In the genomic region with DNA sequence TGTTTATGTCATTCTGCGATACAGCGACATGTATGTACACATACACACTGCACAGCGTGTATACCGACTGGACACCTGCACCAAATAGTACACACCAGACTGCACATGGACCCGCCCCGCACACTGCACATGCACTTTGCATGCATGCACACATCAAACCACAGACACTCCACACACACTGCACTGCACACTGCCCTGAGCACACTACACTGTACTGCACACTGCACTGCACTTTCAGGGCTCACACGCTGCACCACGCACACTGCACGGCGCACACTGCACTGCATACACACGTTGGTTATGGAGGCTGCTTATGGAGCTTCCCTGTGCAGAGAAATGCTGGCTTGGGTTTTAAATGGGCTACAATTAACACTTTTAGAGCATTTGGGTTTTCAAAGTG, we compare ENCODE assay signal across 11 cellular contexts. TPM values are rescaled to one million over a fixed set of nuclear protein-coding genes. Genes with fewer than 3 reads are reported as not detected.
A peak's percentile ranks its signal among the peaks of the same experiment; 100 is the strongest.
DNase-seq lines count a peak whose midpoint lies in the region; ATAC-seq, FAIRE-seq and TF ChIP-seq lines count a peak whose summit lies in the region.
"Had no signal": no experiment of that assay in that cellular context is flagged by ENCODE, and none has a peak within 500 bp of the region (broad histone marks: within the 10 kb centered on the region; RNA-seq: fewer than 3 reads in every experiment).

No MANE protein-coding gene starts in this region.

- DNase-seq in GM12891 (ENCODE audit: insufficient read length, low spot score) (no peak), PC-3 (no peak), esophagus squamous epithelium (lab: John Stamatoyannopoulos, UW) (no peak), posterior vena cava (ENCODE audit: low spot score) (peak; percentile 69), DMS 273 (lab: John Stamatoyannopoulos, UW; ENCODE audit: unreplicated experiment) (no peak), A172 (ENCODE audit: low spot score) (no peak)
- DNase-seq: activated CD4-positive, CD25-positive, alpha-beta regulatory T cell treated with anti-CD3 and anti-CD28 coated beads, Interleukin-2, amount 50 U/mL, for 72 hours; OCI-M1 had no signal

- H3K9me3 ChIP-seq in PC-3 (ENCODE audit: low read length) (no peaks in the 10 kb centered on the region), esophagus squamous epithelium (no peaks in the 10 kb centered on the region)
- H3K9me3 ChIP-seq: ovary had no signal

- no peaks in the 10 kb centered on the region for H3K36me3 ChIP-seq in PC-3 (ENCODE audit: low read depth, low read length)
- no peaks in the 10 kb centered on the region for H3K36me3 ChIP-seq in esophagus squamous epithelium
- H3K36me3 ChIP-seq: ovary had no signal

- no peaks in the 10 kb centered on the region for H3F3A ChIP-seq in PC-3 (ENCODE audit: low read length, unreplicated experiment)

- no peak for TF ChIP-seq CTCF in PC-3 (conservative IDR thresholded peaks at IDR 0.05; ENCODE audit: low read depth, low read length)
- TF ChIP-seq CTCF in esophagus squamous epithelium (IDR thresholded peaks at IDR 0.05): no peak

- WGBS in esophagus squamous epithelium, 2 donors: 48 to 52% methylated on average over 11 of the region's 11 CpGs

- POLR2A ChIA-PET in PC-3 (lab: Charles Lee; ENCODE audit: unreplicated experiment): interaction anchor here (0.6 kb wide), 1 partner anchor 117 kb away, joined by 3 read pairs; no protein-coding TSS in a partner anchor

- H3K9me2 ChIP-seq in PC-3 (replicated peaks; ENCODE audit: low read length): no peaks in the 10 kb centered on the region

- H3K27me3 ChIP-seq in PC-3 (ENCODE audit: low read length) (peaks cover 55% of the 10 kb centered on the region), esophagus squamous epithelium (peaks cover 0 to 73% (median 0%) of the 10 kb centered on the region in 4 donors)
- H3K27me3 ChIP-seq: ovary had no signal

- H4K20me1 ChIP-seq in PC-3 (ENCODE audit: low read length): peaks cover 5% of the 10 kb centered on the region; the same call in 1 of the 2 replicates

- H3K4me2 ChIP-seq in PC-3 (ENCODE audit: low read length): peak overlapping the region; percentile 91

- ATAC-seq in PC-3: peak; percentile 48
- no peak for ATAC-seq in HG02870 (IDR thresholded peaks at IDR 0.05; ENCODE audit: unreplicated experiment)
- ATAC-seq in HG03521 (IDR thresholded peaks at IDR 0.05; ENCODE audit: unreplicated experiment): no peak

- TF ChIP-seq POLR2A in GM12891 (IDR thresholded peaks at IDR 0.05; ENCODE audit: low read depth, low read length) (no peak), esophagus squamous epithelium (IDR thresholded peaks at IDR 0.05) (no peak)

- H3K27ac ChIP-seq in PC-3 (ENCODE audit: low read length) (no peak overlapping the region), esophagus squamous epithelium (peak overlapping the region in 3 of 4 donors; percentile 36 to 80 (median 37))

- intact Hi-C loops in PC-3 (cut with micrococcal nuclease) (loop anchor here (1.0 to 2.0 kb wide), 4 partner anchors 29 to 180 kb away; partner anchors contain the start of gene RBM25), esophagus squamous epithelium (cut with DNase I) (no loop called here), posterior vena cava (cut with DNase I) (no loop called here)

- FAIRE-seq in GM12891 (lab: Jason Lieb, UNC): peak; percentile 66

- BruUV-seq in PC-3 (replicated peaks; lab: Mats Ljungman, UMichigan): no TSS peak

- CTCF ChIA-PET in PC-3 (lab: Charles Lee): interaction anchor here (0.5 to 1.7 kb wide), 4 partner anchors 45 to 332 kb away, joined by 3 to 6 read pairs (median 4); no protein-coding TSS in a partner anchor

- H3K4me1 ChIP-seq in PC-3 (ENCODE audit: insufficient read depth, low read length): peaks cover 30% of the 10 kb centered on the region
- H3K4me1 ChIP-seq in esophagus squamous epithelium: peaks cover 50 to 66% (median 53%) of the 10 kb centered on the region in 3 donors

- H3K9ac ChIP-seq in PC-3 (ENCODE audit: low read length): no peak overlapping the region

- H3K4me3 ChIP-seq in PC-3 (ENCODE audit: low read length) (peak overlapping the region; percentile 62), esophagus squamous epithelium (peak overlapping the region in 3 of 4 donors; percentile 43 to 75 (median 67))

- no peaks in the 10 kb centered on the region for H3K79me2 ChIP-seq in PC-3 (ENCODE audit: low read length)

- peak overlapping the region; percentile 77; the same call in 1 of the 2 replicates for H2AFZ ChIP-seq in PC-3 (ENCODE audit: low read length)

TF ChIP-seq in GM12891, 5 proteins besides CTCF, POLR2A, EP300 and RAD21:
- TF ChIP-seq PAX5 (IDR thresholded peaks at IDR 0.05; ENCODE audit: insufficient read depth, low read length, severe bottlenecking): no peak
- no peak for TF ChIP-seq POU2F2 (IDR thresholded peaks at IDR 0.05; ENCODE audit: low read depth, low read length)
- TF ChIP-seq POLR2AphosphoS5 (IDR thresholded peaks at IDR 0.05; ENCODE audit: low read depth, low read length): no peak
- no peak for TF ChIP-seq SPI1 (IDR thresholded peaks at IDR 0.05; ENCODE audit: low read depth, low read length)
- TF ChIP-seq TAF1 (IDR thresholded peaks at IDR 0.05; ENCODE audit: low read depth, low read length): no peak

RNA-seq across cellular contexts. Expression of gene PAPLN, which starts 1.6 kb away (rescaled TPM):
- polyA plus RNA-seq in GM12891 (2012; ENCODE audit: low read depth, missing spikeins): 10.5 TPM
- 0.35 and 0.40 TPM in 2 replicates for total RNA-seq in PC-3 (2014; rRNA removed)
- 10 to 100 TPM in 1 of 4 donors, 1 to 10 TPM in 3; 2.2 to 12.6 (median 5.4) TPM for total RNA-seq in esophagus squamous epithelium
- total RNA-seq in posterior vena cava: 10 to 100 TPM in 1 of 2 donors, 1 to 10 TPM in 1; 9.4 to 19.4 TPM
- total RNA-seq in A172 (2014; rRNA removed; shearing (Covaris generic)): 0.57 and 0.86 TPM in 2 replicates
